ENCODE assay signal across 21 cellular contexts in the genomic region with DNA sequence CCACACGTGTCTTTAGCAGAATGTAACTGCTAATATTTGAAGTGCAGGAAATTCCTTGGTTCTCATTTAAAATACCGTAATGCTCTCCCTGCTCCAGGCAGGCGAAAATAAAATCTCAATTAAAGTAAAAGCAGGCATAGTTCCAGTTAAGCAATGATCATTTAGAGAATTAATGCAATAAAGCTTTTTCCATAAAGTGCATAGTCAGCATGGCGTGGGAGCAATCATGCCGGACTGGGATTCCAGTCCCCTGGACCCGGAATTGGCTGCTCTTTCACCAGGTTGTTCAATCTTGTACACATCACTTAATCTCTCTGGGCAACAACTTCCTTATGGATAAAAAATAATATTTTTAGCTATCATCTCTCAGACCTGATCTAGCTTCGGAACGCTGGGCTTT.
"Had no signal": no experiment of that assay in that cellular context is flagged by ENCODE, and none has a peak within 500 bp of the region (broad histone marks: within the 10 kb centered on the region; RNA-seq: fewer than 3 reads in every experiment).

No MANE protein-coding gene starts in this region.

- DNase-seq: activated CD4-positive, alpha-beta T cell treated with anti-CD3 and anti-CD28 coated beads for 48 hours; activated CD4-positive, alpha-beta T cell treated with anti-CD3 and anti-CD28 coated beads, Interleukin-2, amount 50 U/mL, for 4 hours; activated CD4-positive, CD25-positive, alpha-beta regulatory T cell treated with anti-CD3 and anti-CD28 coated beads, Interleukin-2, amount 50 U/mL, for 72 hours; activated CD8-positive, alpha-beta memory T cell treated with anti-CD3 and anti-CD28 coated beads, Interleukin-2, amount 50 U/mL, for 48 hours; activated CD8-positive, alpha-beta T cell treated with anti-CD3 and anti-CD28 coated beads, Interleukin-2, amount 10 ng/mL, durations not matched to agents 7 days and 5 days; activated T-cell treated with anti-CD3 and anti-CD28 coated beads, Interleukin-2, amount 50 U/mL, for 1 hour; NCI-H1092; NCI-H1417; NCI-H1694; NCI-H2029; NCI-H2107; NCI-H524; Peyer's patch; Right ventricle myocardium superior; SW 1271 had no signal

- H3K4me2 ChIP-seq: KMS-11 had no signal

- H3K4me1 ChIP-seq: ascending aorta, Peyer's patch had no signal

- H3K9ac ChIP-seq: KMS-11 had no signal

- H3K27me3 ChIP-seq: ascending aorta, Peyer's patch, SJSA1 had no signal

- H3K9me3 ChIP-seq: ascending aorta, Peyer's patch, SJSA1 had no signal

- H3K4me3 ChIP-seq: ascending aorta, Peyer's patch, SJSA1 had no signal

- ATAC-seq: activated CD8-positive, alpha-beta T cell treated with anti-CD3 and anti-CD28 coated beads, Interleukin-2, amount 10 ng/mL, durations not matched to agents 7 days and 5 days; SK-N-SH treated with all-trans-retinoic acid at 6 μM for 48 hours; WTC11 had no signal

- H3K36me3 ChIP-seq: ascending aorta, Peyer's patch, SJSA1 had no signal

- H3K27ac ChIP-seq: ascending aorta, KMS-11, Peyer's patch, RWPE1 had no signal
